20 cellular contexts compared by ENCODE assay signal in the genomic region with DNA sequence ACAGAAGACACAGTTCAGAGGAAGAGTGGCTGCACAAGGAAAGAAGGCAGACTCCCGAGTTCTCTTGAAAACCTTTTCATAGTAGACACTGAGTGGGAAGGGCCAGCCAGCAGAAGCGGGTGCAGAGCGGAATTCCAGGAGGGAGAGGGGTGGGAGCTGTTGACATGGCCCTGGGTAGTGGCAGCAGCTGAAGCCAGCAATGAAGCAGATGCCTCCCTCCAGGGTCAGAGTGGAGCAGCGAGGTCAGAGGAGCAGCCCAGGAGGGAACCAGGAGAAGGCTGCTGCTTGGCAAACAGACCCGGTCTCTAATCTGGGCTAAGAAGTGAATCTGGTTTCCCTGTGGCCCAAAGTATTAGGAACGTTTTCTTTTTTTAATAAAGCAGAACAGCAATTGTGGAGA.
DNase-seq lines count a peak whose midpoint lies in the region; ATAC-seq and TF ChIP-seq lines count a peak whose summit lies in the region.
"Had no signal": no experiment of that assay in that cellular context is flagged by ENCODE, and none has a peak within 500 bp of the region (broad histone marks: within the 10 kb centered on the region; RNA-seq: fewer than 3 reads in every experiment).

No MANE protein-coding gene starts in this region.

- H3K4me2 ChIP-seq in GM23338, result no peak overlapping the region

- H3K9me3 Mint-ChIP-seq in GM23338, result no peaks in the 10 kb centered on the region
- no peaks in the 10 kb centered on the region for H3K9me3 Mint-ChIP-seq in natural killer cell treated with Interleukin-12 subunit alpha and Interleukin-12 subunit beta and Interleukin-15 and Interleukin-18, amount 100 ng/mL, for 72 hours
- H3K9me3 Mint-ChIP-seq: CD4-positive, alpha-beta T cell had no signal

- no peak overlapping the region for H3K4me3 Mint-ChIP-seq in GM23338
- no peak overlapping the region for H3K4me3 Mint-ChIP-seq in natural killer cell treated with Interleukin-12 subunit alpha and Interleukin-12 subunit beta and Interleukin-15 and Interleukin-18, amount 100 ng/mL, for 72 hours
- H3K4me3 Mint-ChIP-seq: CD4-positive, alpha-beta T cell had no signal

- H3K36me3 ChIP-seq in GM23338 (ENCODE audit: insufficient read depth), result no peaks in the 10 kb centered on the region

- TF ChIP-seq CTCF in GM23338 (conservative IDR thresholded peaks at IDR 0.05; ENCODE audit: low read depth in 2 of 2), result no peak
- no peak for TF ChIP-seq CTCF in coronary artery (IDR thresholded peaks at IDR 0.05)

- 0 out of 2 replicates have a peak, but pooled peaks cover 6% of the 10 kb centered on the region for H3F3A ChIP-seq in GM23338 (replicated peaks; ENCODE audit: low read depth)

- H3K36me3 Mint-ChIP-seq in GM23338 (ENCODE audit: low read depth), result no peaks in the 10 kb centered on the region
- no peaks in the 10 kb centered on the region for H3K36me3 Mint-ChIP-seq in natural killer cell treated with Interleukin-12 subunit alpha and Interleukin-12 subunit beta and Interleukin-15 and Interleukin-18, amount 100 ng/mL, for 72 hours

- no peaks in the 10 kb centered on the region for H4K20me1 ChIP-seq in GM23338 (replicated peaks; ENCODE audit: insufficient read depth)

- no peak overlapping the region for H3K27ac Mint-ChIP-seq in GM23338
- no peak overlapping the region for H3K27ac Mint-ChIP-seq in natural killer cell treated with Interleukin-12 subunit alpha and Interleukin-12 subunit beta and Interleukin-15 and Interleukin-18, amount 100 ng/mL, for 72 hours
- H3K27ac Mint-ChIP-seq: CD4-positive, alpha-beta T cell had no signal

- H3K27me3 Mint-ChIP-seq in GM23338 (ENCODE audit: insufficient read depth, low read depth, poor library complexity), result peaks cover 8% of the 10 kb centered on the region
- H3K27me3 Mint-ChIP-seq in natural killer cell treated with Interleukin-12 subunit alpha and Interleukin-12 subunit beta and Interleukin-15 and Interleukin-18, amount 100 ng/mL, for 72 hours, result peaks cover 11 to 13% of the 10 kb centered on the region in 2 donors
- H3K27me3 Mint-ChIP-seq: CD4-positive, alpha-beta T cell had no signal

- no peaks in the 10 kb centered on the region for H3K79me2 ChIP-seq in GM23338 (replicated peaks; ENCODE audit: insufficient read depth)

- ATAC-seq in GM23338 (peak; percentile 33; the same call in 2 of the 3 replicates), GM18909 (IDR thresholded peaks at IDR 0.05; ENCODE audit: poor library complexity, unreplicated experiment) (no peak)
- no peak for ATAC-seq in natural killer cell treated with Interleukin-12 subunit alpha and Interleukin-12 subunit beta and Interleukin-15 and Interleukin-18, amount 100 ng/mL, for 72 hours

- H3K4me3 ChIP-seq in GM23338 (no peak overlapping the region), coronary artery (no peak overlapping the region)

- H3K4me1 Mint-ChIP-seq in GM23338, result peaks cover 26% of the 10 kb centered on the region
- H3K4me1 Mint-ChIP-seq in natural killer cell treated with Interleukin-12 subunit alpha and Interleukin-12 subunit beta and Interleukin-15 and Interleukin-18, amount 100 ng/mL, for 72 hours (ENCODE audit: low read depth in 2 of 2), result peaks cover 0 to 6% of the 10 kb centered on the region in 2 donors

- no peak for DNase-seq in GM23338 (ENCODE audit: low spot score)
- peak; percentile 45 for DNase-seq in myocyte (ENCODE audit: low read depth)
- DNase-seq in retina, result peak; percentile 42
- DNase-seq in natural killer cell treated with Interleukin-12 subunit alpha and Interleukin-12 subunit beta and Interleukin-15 and Interleukin-18, amount 100 ng/mL, for 72 hours (ENCODE audit: low spot score), result no peak
- DNase-seq in coronary artery (ENCODE audit: low spot score), result no peak
- DNase-seq: Calu3; CD4-positive, alpha-beta T cell; DMS53; EL; H7; IMR-90; NCI-H1417 treated with DMSO at 0.1 percent for 48 hours; NCI-H187 treated with DMSO at 0.1 percent for 48 hours; NCI-H2227 treated with DMSO at 0.1 percent for 48 hours; NCI-H524 treated with DMSO at 0.1 percent for 48 hours; PC-3 had no signal

- H3K27me3 ChIP-seq in GM23338 (ENCODE audit: insufficient read depth), result no peaks in the 10 kb centered on the region

- 0 out of 2 replicates have a peak, but pooled peaks cover 10% of the 10 kb centered on the region for H3K9me2 ChIP-seq in GM23338 (ENCODE audit: insufficient read depth)

- H2AFZ ChIP-seq in GM23338, result no peak overlapping the region

- H3K27ac ChIP-seq in GM23338 (ENCODE audit: low read depth), result no peak overlapping the region
- peak overlapping the region; percentile 15 for H3K27ac ChIP-seq in cingulate gyrus (ENCODE audit: low read depth, low read length)
- no peak overlapping the region for H3K27ac ChIP-seq in coronary artery
- H3K27ac ChIP-seq: HL-60, RWPE1 had no signal

- peaks cover 16% of the 10 kb centered on the region for H3K4me1 ChIP-seq in GM23338 (ENCODE audit: insufficient read depth)

TF ChIP-seq in GM23338, 12 proteins besides CTCF, POLR2A, EP300 and RAD21:
- TF ChIP-seq JUNB (IDR thresholded peaks at IDR 0.05; ENCODE audit: unreplicated experiment), result no peak
- TF ChIP-seq, protein P1, sequence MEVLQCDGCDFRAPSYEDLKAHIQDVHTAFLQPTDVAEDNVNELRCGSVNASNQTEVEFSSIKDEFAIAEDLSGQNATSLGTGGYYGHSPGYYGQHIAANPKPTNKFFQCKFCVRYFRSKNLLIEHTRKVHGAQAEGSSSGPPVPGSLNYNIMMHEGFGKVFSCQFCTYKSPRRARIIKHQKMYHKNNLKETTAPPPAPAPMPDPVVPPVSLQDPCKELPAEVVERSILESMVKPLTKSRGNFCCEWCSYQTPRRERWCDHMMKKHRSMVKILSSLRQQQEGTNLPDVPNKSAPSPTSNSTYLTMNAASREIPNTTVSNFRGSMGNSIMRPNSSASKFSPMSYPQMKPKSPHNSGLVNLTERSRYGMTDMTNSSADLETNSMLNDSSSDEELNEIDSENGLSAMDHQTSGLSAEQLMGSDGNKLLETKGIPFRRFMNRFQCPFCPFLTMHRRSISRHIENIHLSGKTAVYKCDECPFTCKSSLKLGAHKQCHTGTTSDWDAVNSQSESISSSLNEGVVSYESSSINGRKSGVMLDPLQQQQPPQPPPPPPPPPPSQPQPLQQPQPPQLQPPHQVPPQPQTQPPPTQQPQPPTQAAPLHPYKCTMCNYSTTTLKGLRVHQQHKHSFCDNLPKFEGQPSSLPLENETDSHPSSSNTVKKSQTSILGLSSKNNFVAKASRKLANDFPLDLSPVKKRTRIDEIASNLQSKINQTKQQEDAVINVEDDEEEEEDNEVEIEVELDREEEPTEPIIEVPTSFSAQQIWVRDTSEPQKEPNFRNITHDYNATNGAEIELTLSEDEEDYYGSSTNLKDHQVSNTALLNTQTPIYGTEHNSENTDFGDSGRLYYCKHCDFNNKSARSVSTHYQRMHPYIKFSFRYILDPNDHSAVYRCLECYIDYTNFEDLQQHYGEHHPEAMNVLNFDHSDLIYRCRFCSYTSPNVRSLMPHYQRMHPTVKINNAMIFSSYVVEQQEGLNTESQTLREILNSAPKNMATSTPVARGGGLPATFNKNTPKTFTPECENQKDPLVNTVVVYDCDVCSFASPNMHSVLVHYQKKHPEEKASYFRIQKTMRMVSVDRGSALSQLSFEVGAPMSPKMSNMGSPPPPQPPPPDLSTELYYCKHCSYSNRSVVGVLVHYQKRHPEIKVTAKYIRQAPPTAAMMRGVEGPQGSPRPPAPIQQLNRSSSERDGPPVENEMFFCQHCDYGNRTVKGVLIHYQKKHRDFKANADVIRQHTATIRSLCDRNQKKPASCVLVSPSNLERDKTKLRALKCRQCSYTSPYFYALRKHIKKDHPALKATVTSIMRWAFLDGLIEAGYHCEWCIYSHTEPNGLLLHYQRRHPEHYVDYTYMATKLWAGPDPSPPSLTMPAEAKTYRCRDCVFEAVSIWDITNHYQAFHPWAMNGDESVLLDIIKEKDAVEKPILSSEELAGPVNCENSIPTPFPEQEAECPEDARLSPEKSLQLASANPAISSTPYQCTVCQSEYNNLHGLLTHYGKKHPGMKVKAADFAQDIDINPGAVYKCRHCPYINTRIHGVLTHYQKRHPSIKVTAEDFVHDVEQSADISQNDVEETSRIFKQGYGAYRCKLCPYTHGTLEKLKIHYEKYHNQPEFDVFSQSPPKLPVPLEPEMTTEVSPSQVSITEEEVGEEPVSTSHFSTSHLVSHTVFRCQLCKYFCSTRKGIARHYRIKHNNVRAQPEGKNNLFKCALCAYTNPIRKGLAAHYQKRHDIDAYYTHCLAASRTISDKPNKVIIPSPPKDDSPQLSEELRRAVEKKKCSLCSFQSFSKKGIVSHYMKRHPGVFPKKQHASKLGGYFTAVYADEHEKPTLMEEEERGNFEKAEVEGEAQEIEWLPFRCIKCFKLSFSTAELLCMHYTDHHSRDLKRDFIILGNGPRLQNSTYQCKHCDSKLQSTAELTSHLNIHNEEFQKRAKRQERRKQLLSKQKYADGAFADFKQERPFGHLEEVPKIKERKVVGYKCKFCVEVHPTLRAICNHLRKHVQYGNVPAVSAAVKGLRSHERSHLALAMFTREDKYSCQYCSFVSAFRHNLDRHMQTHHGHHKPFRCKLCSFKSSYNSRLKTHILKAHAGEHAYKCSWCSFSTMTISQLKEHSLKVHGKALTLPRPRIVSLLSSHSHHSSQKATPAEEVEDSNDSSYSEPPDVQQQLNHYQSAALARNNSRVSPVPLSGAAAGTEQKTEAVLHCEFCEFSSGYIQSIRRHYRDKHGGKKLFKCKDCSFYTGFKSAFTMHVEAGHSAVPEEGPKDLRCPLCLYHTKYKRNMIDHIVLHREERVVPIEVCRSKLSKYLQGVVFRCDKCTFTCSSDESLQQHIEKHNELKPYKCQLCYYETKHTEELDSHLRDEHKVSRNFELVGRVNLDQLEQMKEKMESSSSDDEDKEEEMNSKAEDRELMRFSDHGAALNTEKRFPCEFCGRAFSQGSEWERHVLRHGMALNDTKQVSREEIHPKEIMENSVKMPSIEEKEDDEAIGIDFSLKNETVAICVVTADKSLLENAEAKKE (CRISPR knock-in tag; IDR thresholded peaks at IDR 0.05), result no peak
- no peak for TF ChIP-seq ZNF114 (CRISPR knock-in tag; IDR thresholded peaks at IDR 0.05)
- no peak for TF ChIP-seq EZH2phosphoT487 (IDR thresholded peaks at IDR 0.05; ENCODE audit: unreplicated experiment)
- no peak for TF ChIP-seq NANOG (IDR thresholded peaks at IDR 0.05; ENCODE audit: borderline replicate concordance)
- no peak for TF ChIP-seq ETS1 (IDR thresholded peaks at IDR 0.05)

Comparison
In these comparisons a context has a peak if more than half of its experiments do, and no peak if none do; other contexts are left out.
1. DNase-seq: peak in myocyte (single experiment) and retina (single experiment); none in GM23338 (single experiment), natural killer cell treated with Interleukin-12 subunit alpha and Interleukin-12 subunit beta and Interleukin-15 and Interleukin-18, amount 100 ng/mL, for 72 hours (single experiment) and coronary artery (single experiment).